Comparison of ENCODE assay signal across 22 cellular contexts in the genomic region with DNA sequence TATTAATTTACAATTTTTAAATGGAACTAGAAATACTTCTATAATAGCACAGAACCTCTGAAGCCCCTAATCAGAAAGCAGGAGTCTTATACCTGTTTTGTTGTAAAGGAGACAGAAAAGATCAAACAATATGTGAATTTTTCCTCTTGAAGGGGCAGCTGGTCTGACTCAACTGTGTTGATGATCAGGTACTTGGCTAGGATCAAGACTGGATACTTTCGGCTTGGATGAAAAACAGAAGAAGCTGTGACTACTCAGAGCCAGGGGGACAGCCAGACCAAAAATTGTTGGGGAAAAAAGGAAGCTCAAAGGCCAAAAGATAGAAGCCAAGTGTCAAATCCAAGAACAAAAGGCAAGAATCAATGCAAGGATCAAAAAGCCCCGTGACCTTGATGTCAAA.
DNase-seq lines count a peak whose midpoint lies in the region; ATAC-seq and TF ChIP-seq lines count a peak whose summit lies in the region.
"Had no signal": no experiment of that assay in that cellular context is flagged by ENCODE, and none has a peak within 500 bp of the region (broad histone marks: within the 10 kb centered on the region; RNA-seq: fewer than 3 reads in every experiment).

No MANE protein-coding gene starts in this region.

- H2AFZ ChIP-seq in trophoblast cell (ENCODE audit: insufficient read depth, low read length, poor library complexity) = no peak overlapping the region

- peak; percentile 47 for ATAC-seq in left ventricle myocardium superior
- no peak for ATAC-seq in heart right ventricle
- ATAC-seq: GM12878 had no signal

- H3K79me2 ChIP-seq in trophoblast cell (ENCODE audit: control insufficient read depth, insufficient read depth, low read length, poor library complexity) = no peaks in the 10 kb centered on the region

- no peak overlapping the region for H2BK5ac ChIP-seq in trophoblast cell (ENCODE audit: low read depth, low read length, poor library complexity)

- no peak overlapping the region for H3K4ac ChIP-seq in trophoblast cell (ENCODE audit: low read depth, low read length)

- no peak overlapping the region for H3K4me3 ChIP-seq in heart right ventricle
- H3K4me3 ChIP-seq in trophoblast cell (ENCODE audit: low read depth, low read length) = no peak overlapping the region
- H3K4me3 ChIP-seq: BLaER1, GM12878 had no signal

- H3K9ac ChIP-seq in trophoblast cell (ENCODE audit: low read length) = no peak overlapping the region
- H3K9ac ChIP-seq: BLaER1 had no signal

- H4K91ac ChIP-seq in trophoblast cell (ENCODE audit: low read depth, low read length) = no peak overlapping the region

- no peak for DNase-seq in left ventricle myocardium superior
- no peak for DNase-seq in heart right ventricle
- DNase-seq in trophoblast cell = no peak
- DNase-seq in NCI-H526 treated with DMSO at 0.1 percent for 48 hours (lab: John Stamatoyannopoulos, UW) = no peak
- DNase-seq in T-helper 2 cell = no peak
- DNase-seq: 8988T; ACHN; BE2C; C1 segment of cervical spinal cord; CD4-positive, alpha-beta memory T cell; CD4-positive, CD25-positive, alpha-beta regulatory T cell; CD8-positive, alpha-beta memory T cell; COR-L47; DMS 273 treated with DMSO at 0.1 percent for 48 hours; DMS153; DMS53; DMS79; DND-41; EL; GDM1 had no signal

- intact Hi-C loops in left ventricle myocardium superior (cut with micrococcal nuclease) (no loop called here), heart right ventricle (cut with DNase I) (no loop called here)

- H3K9me3 ChIP-seq in heart right ventricle (peaks cover 0 to 7% (median 0%) of the 10 kb centered on the region in 11 donors), trophoblast cell (ENCODE audit: insufficient read depth, low read depth, low read length) (no peaks in the 10 kb centered on the region)
- H3K9me3 ChIP-seq: BE2C, BLaER1 had no signal

- no peaks in the 10 kb centered on the region for H3K27me3 ChIP-seq in heart right ventricle
- H3K27me3 ChIP-seq in trophoblast cell (ENCODE audit: insufficient read depth, low read length) = no peaks in the 10 kb centered on the region
- H3K27me3 ChIP-seq: BE2C, BLaER1 had no signal

- 46 to 83% methylated on average over 2 of the region's 2 CpGs for WGBS in heart right ventricle, 2 donors
- WGBS in trophoblast cell (ENCODE audit: extremely low coverage, insufficient coverage, insufficient read length) = no CpG with 5 or more reads among the region's 2 CpGs

- no peak overlapping the region for H3K14ac ChIP-seq in trophoblast cell (ENCODE audit: low read length)

- no peak overlapping the region for H4K8ac ChIP-seq in trophoblast cell (ENCODE audit: low read depth, low read length)

- H3K23ac ChIP-seq in trophoblast cell (ENCODE audit: low read length) = no peak overlapping the region

- no peak overlapping the region for H3K4me2 ChIP-seq in trophoblast cell (ENCODE audit: low read length)
- H3K4me2 ChIP-seq: BLaER1 had no signal

- peaks cover 9% of the 10 kb centered on the region for H3K79me1 ChIP-seq in trophoblast cell (ENCODE audit: low read length)

- TF ChIP-seq CTCF in heart right ventricle (IDR thresholded peaks at IDR 0.05) = no peak

- H2BK120ac ChIP-seq in trophoblast cell (ENCODE audit: insufficient read depth, low read length, poor library complexity) = no peak overlapping the region

- H4K12ac ChIP-seq in trophoblast cell (ENCODE audit: low read depth, low read length) = no peak overlapping the region

- H2BK12ac ChIP-seq in trophoblast cell (ENCODE audit: low read length) = peak overlapping the region; percentile 43

- H3K27ac ChIP-seq in heart right ventricle = no peak overlapping the region
- H3K27ac ChIP-seq in trophoblast cell (ENCODE audit: low read depth, low read length) = no peak overlapping the region
- H3K27ac ChIP-seq: BLaER1 had no signal

- H3K18ac ChIP-seq in trophoblast cell (ENCODE audit: low read length) = no peak overlapping the region

- H3K36me3 ChIP-seq in heart right ventricle (no peaks in the 10 kb centered on the region), trophoblast cell (ENCODE audit: control insufficient read depth in 1 of 2, insufficient read depth in 2 of 2, low read length in 2 of 2) (no peaks in the 10 kb centered on the region)
- H3K36me3 ChIP-seq: BE2C, BLaER1 had no signal

- H2AK5ac ChIP-seq in trophoblast cell (ENCODE audit: low read length) = no peak overlapping the region

- peaks cover 0 to 13% (median 0%) of the 10 kb centered on the region in 9 donors for H3K4me1 ChIP-seq in heart right ventricle
- peaks cover 0 to 2% of the 10 kb centered on the region in 2 experiments for H3K4me1 ChIP-seq in trophoblast cell (ENCODE audit: control insufficient read depth in 1 of 2, insufficient read depth in 2 of 2, low read length in 2 of 2)
- H3K4me1 ChIP-seq: BE2C, BLaER1 had no signal
